Comparison of ENCODE assay signal across 8 cellular contexts in genomic region chr4:141132689-141133145, GRCh38. TPM values are rescaled to one million over a fixed set of nuclear protein-coding genes. Genes with fewer than 3 reads are reported as not detected.
DNase-seq lines count a peak whose midpoint lies in the region; ATAC-seq lines count a peak whose summit lies in the region.

No MANE protein-coding gene starts in this region.

- peak; percentile 5 for DNase-seq in NCI-H1694 treated with DMSO at 0.1 percent for 48 hours (lab: John Stamatoyannopoulos, UW)
- no peak for DNase-seq in NCI-H1694 (lab: John Stamatoyannopoulos, UW)
- peak in 1 of 2 experiments; percentile 62 for DNase-seq in SJCRH30
- no peak for DNase-seq in T-helper 2 cell
- no peak for DNase-seq in MV-4-11 (lab: John Stamatoyannopoulos, UW)

- H3K4me1 ChIP-seq in SJCRH30 (peaks cover 6% of the 10 kb centered on the region), mucosa of rectum (ENCODE audit: control insufficient read depth in 2 of 2, insufficient read depth in 2 of 2, low read length in 2 of 2) (no peaks in the 10 kb centered on the region)

- peak overlapping the region in 1 of 2 donors; percentile 51 for H3K9ac ChIP-seq in mucosa of rectum (ENCODE audit: low read depth in 1 of 2, low read length in 2 of 2)

- ATAC-seq in HG02588 (IDR thresholded peaks at IDR 0.05; ENCODE audit: unreplicated experiment), result peak; percentile 13
- ATAC-seq in esophagus mucosa, result peak; percentile 23

- H3K27ac ChIP-seq in SJCRH30, result peak overlapping the region; percentile 80
- H3K27ac ChIP-seq in mucosa of rectum (ENCODE audit: low read depth in 2 of 2, low read length in 2 of 2), result peak overlapping the region in 1 of 2 donors; percentile 18

- H3K36me3 ChIP-seq in SJCRH30 (no peaks in the 10 kb centered on the region), mucosa of rectum (ENCODE audit: control insufficient read depth in 2 of 2, insufficient read depth in 2 of 2, low read length in 2 of 2) (no peaks in the 10 kb centered on the region)

- H3K27me3 ChIP-seq in SJCRH30 (no peaks in the 10 kb centered on the region), mucosa of rectum (ENCODE audit: control insufficient read depth in 2 of 2, insufficient read depth in 2 of 2, low read length in 2 of 2) (peaks cover 8 to 24% of the 10 kb centered on the region in 2 donors)

- H3K4me3 ChIP-seq in SJCRH30 (peak overlapping the region; percentile 85), mucosa of rectum (ENCODE audit: low read length in 2 of 2) (peak overlapping the region; percentile 62 to 67)

- H3K9me3 ChIP-seq in SJCRH30 (replicated peaks) (no peaks in the 10 kb centered on the region), mucosa of rectum (ENCODE audit: control insufficient read depth in 2 of 2, low read length in 2 of 2) (no peaks in the 10 kb centered on the region)

RNA-seq across cellular contexts. Expression of gene RNF150, which starts 0.6 kb away (rescaled TPM):
- total RNA-seq in SJCRH30 (2014; rRNA removed; shearing (Covaris generic)), result 22.2 and 23.4 TPM in 2 replicates
- total RNA-seq in esophagus mucosa, result 1.6 TPM
